ENCODE assay signal across 11 cellular contexts in genomic region chr10:46524471-46525176, GRCh38. TPM values are rescaled to one million over a fixed set of nuclear protein-coding genes. Genes with fewer than 3 reads are reported as not detected.
DNase-seq lines count a peak whose midpoint lies in the region; ATAC-seq lines count a peak whose summit lies in the region.
"Had no signal": no experiment of that assay in that cellular context is flagged by ENCODE, and none has a peak within 500 bp of the region (broad histone marks: within the 10 kb centered on the region; RNA-seq: fewer than 3 reads in every experiment).

No MANE protein-coding gene starts in this region.

- H3K27me3 Mint-ChIP-seq in activated CD8-positive, alpha-beta T cell treated with anti-CD3 and anti-CD28 coated beads, Interleukin-2, amount 10 ng/mL, durations not matched to agents 7 days and 5 days (ENCODE audit: low read depth) = no peaks in the 10 kb centered on the region
- H3K27me3 Mint-ChIP-seq: brain had no signal

- H3K4me3 Mint-ChIP-seq in activated CD8-positive, alpha-beta T cell treated with anti-CD3 and anti-CD28 coated beads, Interleukin-2, amount 10 ng/mL, durations not matched to agents 7 days and 5 days = no peak overlapping the region
- H3K4me3 Mint-ChIP-seq: brain had no signal

- CTCF ChIA-PET in activated CD8-positive, alpha-beta T cell treated with anti-CD3 and anti-CD28 coated beads, Interleukin-2, amount 10 ng/mL, durations not matched to agents 7 days and 5 days (lab: Charles Lee) = no interaction called here

- POLR2A ChIA-PET in activated CD8-positive, alpha-beta T cell treated with anti-CD3 and anti-CD28 coated beads, Interleukin-2, amount 10 ng/mL, durations not matched to agents 7 days and 5 days (lab: Charles Lee) = no interaction called here

- peak; percentile 29 for DNase-seq in activated CD4-positive, CD25-positive, alpha-beta regulatory T cell treated with anti-CD3 and anti-CD28 coated beads, Interleukin-2, amount 50 U/mL, for 72 hours
- DNase-seq in activated CD4-positive, CD25-positive, alpha-beta regulatory T cell (lab: John Stamatoyannopoulos, UW) = no peak
- DNase-seq in activated CD8-positive, alpha-beta T cell treated with anti-CD3 and anti-CD28 coated beads, Interleukin-2, amount 10 ng/mL, durations not matched to agents 7 days and 5 days = no peak
- DNase-seq in left cardiac atrium = peak; percentile 26
- peak; percentile 4 for DNase-seq in stimulated activated naive CD8-positive, alpha-beta T cell treated with anti-CD3 and anti-CD28 coated beads, Interleukin-15, Interleukin-2, amounts not matched to agents 100 U/mL and 50 U/mL, for 24 hours
- DNase-seq in activated CD4-positive, alpha-beta T cell treated with anti-CD3 and anti-CD28 coated beads for 1 hour = no peak
- DNase-seq: NCI-H1092 had no signal

- H3K9me3 Mint-ChIP-seq in activated CD8-positive, alpha-beta T cell treated with anti-CD3 and anti-CD28 coated beads, Interleukin-2, amount 10 ng/mL, durations not matched to agents 7 days and 5 days (ENCODE audit: insufficient read depth) = no peaks in the 10 kb centered on the region
- H3K9me3 Mint-ChIP-seq: brain had no signal

- H3K36me3 Mint-ChIP-seq in activated CD8-positive, alpha-beta T cell treated with anti-CD3 and anti-CD28 coated beads, Interleukin-2, amount 10 ng/mL, durations not matched to agents 7 days and 5 days (ENCODE audit: low read depth) = no peaks in the 10 kb centered on the region
- H3K36me3 Mint-ChIP-seq: brain had no signal

- ATAC-seq in activated CD8-positive, alpha-beta T cell treated with anti-CD3 and anti-CD28 coated beads, Interleukin-2, amount 10 ng/mL, durations not matched to agents 7 days and 5 days = peak; percentile 45
- ATAC-seq in left cardiac atrium (no peak), HG03432 (IDR thresholded peaks at IDR 0.05; ENCODE audit: unreplicated experiment) (no peak), GM21390 (IDR thresholded peaks at IDR 0.05; ENCODE audit: unreplicated experiment) (no peak)
- ATAC-seq in stimulated activated naive CD8-positive, alpha-beta T cell treated with anti-CD3 and anti-CD28 coated beads, Interleukin-15, Interleukin-2, amounts not matched to agents 100 U/mL and 50 U/mL, for 24 hours = no peak

- no peak overlapping the region for H3K27ac Mint-ChIP-seq in activated CD8-positive, alpha-beta T cell treated with anti-CD3 and anti-CD28 coated beads, Interleukin-2, amount 10 ng/mL, durations not matched to agents 7 days and 5 days
- H3K27ac Mint-ChIP-seq: brain had no signal

- intact Hi-C loops in left cardiac atrium (cut with DNase I) = no loop called here

- no peaks in the 10 kb centered on the region for H3K4me1 Mint-ChIP-seq in activated CD8-positive, alpha-beta T cell treated with anti-CD3 and anti-CD28 coated beads, Interleukin-2, amount 10 ng/mL, durations not matched to agents 7 days and 5 days (ENCODE audit: low read depth)
- H3K4me1 Mint-ChIP-seq: brain had no signal

RNA-seq across cellular contexts. Expression of gene GPRIN2, which starts 31.8 kb away (rescaled TPM):
- total RNA-seq in activated CD8-positive, alpha-beta T cell treated with anti-CD3 and anti-CD28 coated beads, Interleukin-2, amount 10 ng/mL, durations not matched to agents 7 days and 5 days = not detected
- total RNA-seq in left cardiac atrium = not detected
- total RNA-seq: T-helper 1 cell treated with Interleukin-12 subunit alpha and Interleukin-12 subunit beta and Interleukin-4 antibody, amounts not matched to agents 30 ng/mL and 1 ng/mL, for 36 hours had no signal

RNA-seq across cellular contexts. Expression of gene SYT15, which starts 54.3 kb away (rescaled TPM):
- 1 to 10 TPM in 1 of 2 experiments, under 1 TPM in 1; 0.55 to 1.0 TPM for total RNA-seq in activated CD8-positive, alpha-beta T cell treated with anti-CD3 and anti-CD28 coated beads, Interleukin-2, amount 10 ng/mL, durations not matched to agents 7 days and 5 days
- total RNA-seq in left cardiac atrium = 1 to 10 TPM; 4.6 to 4.9 TPM

RNA-seq across cellular contexts. Expression of gene NPY4R, which starts 58.9 kb away (rescaled TPM):
- not detected for total RNA-seq in activated CD8-positive, alpha-beta T cell treated with anti-CD3 and anti-CD28 coated beads, Interleukin-2, amount 10 ng/mL, durations not matched to agents 7 days and 5 days
- under 1 TPM in 1 of 2 donors, not detected in 1; 0.58 TPM for total RNA-seq in left cardiac atrium
- total RNA-seq: T-helper 1 cell treated with Interleukin-12 subunit alpha and Interleukin-12 subunit beta and Interleukin-4 antibody, amounts not matched to agents 30 ng/mL and 1 ng/mL, for 36 hours had no signal

Comparison
In these comparisons a context has a peak if more than half of its experiments do, and no peak if none do; other contexts are left out.
1. DNase-seq: peak in activated CD4-positive, CD25-positive, alpha-beta regulatory T cell treated with anti-CD3 and anti-CD28 coated beads, Interleukin-2, amount 50 U/mL, for 72 hours (single experiment), left cardiac atrium (single experiment) and stimulated activated naive CD8-positive, alpha-beta T cell treated with anti-CD3 and anti-CD28 coated beads, Interleukin-15, Interleukin-2, amounts not matched to agents 100 U/mL and 50 U/mL, for 24 hours (single experiment); none in activated CD4-positive, CD25-positive, alpha-beta regulatory T cell (0 of 4), activated CD8-positive, alpha-beta T cell treated with anti-CD3 and anti-CD28 coated beads, Interleukin-2, amount 10 ng/mL, durations not matched to agents 7 days and 5 days (single experiment) and activated CD4-positive, alpha-beta T cell treated with anti-CD3 and anti-CD28 coated beads for 1 hour (single experiment).